20 cellular contexts compared by ENCODE assay signal in genomic region chr7:105992888-105993287, GRCh38.
"Had no signal": no experiment of that assay in that cellular context is flagged by ENCODE, and none has a peak within 500 bp of the region (broad histone marks: within the 10 kb centered on the region; RNA-seq: fewer than 3 reads in every experiment).

No MANE protein-coding gene starts in this region.

- H3K9me3 Mint-ChIP-seq: activated naive CD8-positive, alpha-beta T cell treated with anti-CD3 and anti-CD28 coated beads, Interleukin-2, amount 10 ng/mL, durations not matched to agents 7 days and 5 days; nephron progenitor cell; type B pancreatic cell had no signal

- H3K27ac Mint-ChIP-seq: activated naive CD8-positive, alpha-beta T cell treated with anti-CD3 and anti-CD28 coated beads, Interleukin-2, amount 10 ng/mL, durations not matched to agents 7 days and 5 days; nephron progenitor cell; T-helper 17 cell; type B pancreatic cell had no signal

- ATAC-seq: foreskin keratinocyte, left colon, lower lobe of right lung, sciatic nerve, T-helper 17 cell had no signal

- H3K9me3 ChIP-seq: lower lobe of right lung, testis had no signal

- H3K36me3 Mint-ChIP-seq: activated naive CD8-positive, alpha-beta T cell treated with anti-CD3 and anti-CD28 coated beads, Interleukin-2, amount 10 ng/mL, durations not matched to agents 7 days and 5 days; type B pancreatic cell had no signal

- H3K27me3 ChIP-seq: cardiac muscle cell, dorsolateral prefrontal cortex, testis had no signal

- H3K4me3 Mint-ChIP-seq: activated naive CD8-positive, alpha-beta T cell treated with anti-CD3 and anti-CD28 coated beads, Interleukin-2, amount 10 ng/mL, durations not matched to agents 7 days and 5 days; nephron progenitor cell; T-helper 17 cell; type B pancreatic cell had no signal

- H3K27me3 Mint-ChIP-seq: T-helper 17 cell had no signal

- DNase-seq: activated CD4-positive, alpha-beta T cell treated with anti-CD3 and anti-CD28 coated beads for 1 hour; activated CD4-positive, alpha-beta T cell treated with anti-CD3 and anti-CD28 coated beads, Interleukin-2, amount 50 U/mL, for 48 hours; activated gamma-delta T cell; activated naive CD8-positive, alpha-beta T cell treated with anti-CD3 and anti-CD28 coated beads, Interleukin-2, amount 10 ng/mL, durations not matched to agents 7 days and 5 days; amygdala; dorsolateral prefrontal cortex; foreskin keratinocyte; hippocampal formation; islet precursor cell; left colon; lower lobe of right lung; nephron progenitor cell; nucleus accumbens; stimulated activated CD4-positive, alpha-beta T cell treated with anti-CD3 and anti-CD28 coated beads, Interleukin-4, amount 100 ng/mL, for 1 hour; T-helper 17 cell; testis; WERI-Rb-1 had no signal

- H3K27ac ChIP-seq: cardiac muscle cell, dorsolateral prefrontal cortex, foreskin keratinocyte, lower lobe of right lung, testis, WERI-Rb-1 had no signal
